ENCODE assay signal across 8 cellular contexts in the genomic region with DNA sequence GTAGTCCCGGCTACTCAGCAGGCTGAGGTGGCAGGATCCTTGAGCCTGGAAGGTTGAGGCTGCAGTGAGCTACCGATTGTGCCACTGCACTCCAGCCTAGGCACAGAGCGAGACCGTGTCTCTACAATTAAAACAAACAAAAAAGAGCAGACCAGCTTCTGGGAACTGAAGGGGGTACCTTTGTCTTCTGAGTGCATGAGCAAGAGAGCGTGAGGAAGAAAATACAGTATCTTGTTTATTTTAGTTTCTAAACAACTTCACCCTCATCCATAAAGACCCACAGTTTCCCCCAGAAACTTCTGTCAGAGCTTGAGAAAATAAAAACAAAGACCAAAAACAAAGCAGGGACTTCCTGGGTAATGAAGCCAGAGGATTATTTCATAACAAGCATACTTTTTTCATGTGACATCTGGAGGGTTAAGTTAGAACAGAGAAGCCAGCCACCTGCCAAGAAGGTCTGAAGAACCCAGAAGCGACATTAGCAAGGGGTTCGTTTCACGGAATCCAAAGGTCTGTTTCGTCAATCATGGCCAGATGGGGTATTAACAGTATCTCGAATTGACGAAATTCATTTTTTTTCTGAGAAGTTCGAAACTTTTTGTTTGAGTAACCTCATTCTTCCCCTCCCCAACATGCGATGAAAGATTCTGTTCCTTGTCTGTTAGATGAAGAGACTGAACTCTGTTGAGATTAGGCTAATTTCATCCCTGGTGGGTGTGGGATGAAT. TPM values are rescaled to one million over a fixed set of nuclear protein-coding genes. Genes with fewer than 3 reads are reported as not detected.
DNase-seq lines count a peak whose midpoint lies in the region; FAIRE-seq and TF ChIP-seq lines count a peak whose summit lies in the region.

No MANE protein-coding gene starts in this region.

- DNase-seq in GM12892 (ENCODE audit: insufficient read length) (no peak), GM20000 (ENCODE audit: low spot score) (peak; percentile 49), left ventricle myocardium inferior (no peak), occipital lobe (lab: John Stamatoyannopoulos, UW) (no peak), NCI-H2107 (lab: John Stamatoyannopoulos, UW) (no peak), SHP77 (lab: John Stamatoyannopoulos, UW) (no peak), HT-29 (ENCODE audit: low spot score) (no peak)

- TF ChIP-seq POLR2A in GM12892 (IDR thresholded peaks at IDR 0.05; ENCODE audit: low read depth, low read length): no peak

- peak overlapping the region; percentile 76 to 92 (median 87) for H3K4me3 Mint-ChIP-seq in IgD-negative memory B cell

- no peak overlapping the region for H3K4me3 ChIP-seq in left ventricle myocardium inferior

- H3K27me3 ChIP-seq in left ventricle myocardium inferior (ENCODE audit: low read depth): peaks cover 4% of the 10 kb centered on the region

- peaks cover 22% of the 10 kb centered on the region for H3K4me1 ChIP-seq in left ventricle myocardium inferior

- H3K27ac Mint-ChIP-seq in IgD-negative memory B cell: peak overlapping the region; percentile 76 to 98 (median 97)

- no peaks in the 10 kb centered on the region for H3K27me3 Mint-ChIP-seq in IgD-negative memory B cell

- intact Hi-C loops in left ventricle myocardium inferior (cut with micrococcal nuclease): no loop called here

- H3K27ac ChIP-seq in left ventricle myocardium inferior (replicated peaks): peak overlapping the region; percentile 79

- TF ChIP-seq CTCF in GM20000 (IDR thresholded peaks at IDR 0.05; ENCODE audit: extremely low read depth, missing control alignments): no peak
- TF ChIP-seq CTCF in left ventricle myocardium inferior (IDR thresholded peaks at IDR 0.05; ENCODE audit: borderline replicate concordance): no peak

- FAIRE-seq in GM12892 (lab: Jason Lieb, UNC): peak; percentile 98

- no peaks in the 10 kb centered on the region for H3K36me3 Mint-ChIP-seq in IgD-negative memory B cell

- no peaks in the 10 kb centered on the region for H3K36me3 ChIP-seq in left ventricle myocardium inferior

- H3K9me3 Mint-ChIP-seq in IgD-negative memory B cell: no peaks in the 10 kb centered on the region

- no peaks in the 10 kb centered on the region for H3K9me3 ChIP-seq in left ventricle myocardium inferior (replicated peaks)

- H3K4me1 Mint-ChIP-seq in IgD-negative memory B cell: peaks cover 47 to 63% (median 52%) of the 10 kb centered on the region in 3 donors

RNA-seq across cellular contexts. Expression of a gene that starts 10.2 kb away (rescaled TPM):
- 7.2 TPM for polyA plus RNA-seq in GM12892 (2012; ENCODE audit: missing spikeins)
- 27.2 TPM for polyA plus RNA-seq in IgD-negative memory B cell
- total RNA-seq in left ventricle myocardium inferior: 2.3 TPM
- not detected for total RNA-seq in occipital lobe
- total RNA-seq in HT-29 (2014; rRNA removed; shearing (Covaris generic)): not detected in 2 replicates

RNA-seq across cellular contexts. Expression of a gene that starts 16.5 kb away (rescaled TPM):
- 95.0 TPM for polyA plus RNA-seq in GM12892 (2012; ENCODE audit: missing spikeins)
- polyA plus RNA-seq in IgD-negative memory B cell: 118 TPM
- total RNA-seq in left ventricle myocardium inferior: 56.1 TPM
- 38.2 TPM for total RNA-seq in occipital lobe
- total RNA-seq in HT-29 (2014; rRNA removed; shearing (Covaris generic)): 47.7 and 48.7 TPM in 2 replicates
